ENCODE assay signal across 1 cellular context in genomic region chrX:23844502-23845138, GRCh38.
TF ChIP-seq lines count a peak whose summit lies in the region.

No MANE protein-coding gene starts in this region.

TF ChIP-seq in K562, 482 proteins besides CTCF, POLR2A, EP300 and RAD21 (continued from another document and continues in another):
- TF ChIP-seq CREB3 (tag; conservative IDR thresholded peaks at IDR 0.05; ENCODE audit: low read depth) (no peak), FOXK2 (conservative IDR thresholded peaks at IDR 0.05 in 1 of 2, IDR thresholded peaks at IDR 0.05 in 1 of 2; ENCODE audit: low read depth in 2 of 2) (peak; percentile 36 to 44; a peak in 1 of 4 replicates), ZBTB43 (CRISPR knock-in tag; IDR thresholded peaks at IDR 0.05) (no peak), REST (CRISPR knock-in tag; IDR thresholded peaks at IDR 0.05; ENCODE audit: low read depth) (no peak), FOSL1 (tag; conservative IDR thresholded peaks at IDR 0.05) (peak; percentile 74), ZNF239 (CRISPR knock-in tag; IDR thresholded peaks at IDR 0.05) (peak; percentile 29; the same call in 1 of the 2 replicates), BACH1 (tag; IDR thresholded peaks at IDR 0.05) (no peak), TAF9B (IDR thresholded peaks at IDR 0.05; ENCODE audit: partially characterized antibody) (no peak), NBN (IDR thresholded peaks at IDR 0.05; ENCODE audit: low read depth) (peak; percentile 37; the same call in 1 of the 2 replicates), ZNF778 (CRISPR knock-in tag; IDR thresholded peaks at IDR 0.05) (no peak), ARID2 (IDR thresholded peaks at IDR 0.05) (no peak), ZFP36 (IDR thresholded peaks at IDR 0.05; ENCODE audit: low read depth, low read length, partially characterized antibody) (no peak), GABPA (tag; conservative IDR thresholded peaks at IDR 0.05; ENCODE audit: low read depth) (no peak), CREB1 (IDR thresholded peaks at IDR 0.05) (no peak), CREB1 (CRISPR knock-in tag; IDR thresholded peaks at IDR 0.05) (no peak; the same call in 1 of the 2 replicates), NFATC3 (IDR thresholded peaks at IDR 0.05) (no peak), CREB3L1 (IDR thresholded peaks at IDR 0.05; ENCODE audit: borderline replicate concordance, low read depth) (no peak), STAT5A (IDR thresholded peaks at IDR 0.05; ENCODE audit: borderline replicate concordance, low read length) (peak; percentile 46; the same call in 1 of the 2 replicates), ZNF668 (CRISPR knock-in tag; IDR thresholded peaks at IDR 0.05) (no peak), ZNF766 (CRISPR knock-in tag; conservative IDR thresholded peaks at IDR 0.05) (peak; percentile 32; the same call in 1 of the 2 replicates), RFX1 (IDR thresholded peaks at IDR 0.05) (no peak), TARDBP (IDR thresholded peaks at IDR 0.05) (no peak), NCOA2 (IDR thresholded peaks at IDR 0.05; ENCODE audit: partially characterized antibody in 2 of 2) (no peak), PREB (CRISPR knock-in tag; IDR thresholded peaks at IDR 0.05) (no peak), CBFA2T3 (IDR thresholded peaks at IDR 0.05) (peak; percentile 82), YY1 (IDR thresholded peaks at IDR 0.05; ENCODE audit: borderline replicate concordance in 1 of 3, control insufficient read depth in 1 of 3, extremely low read depth in 1 of 3, insufficient read depth in 3 of 3, insufficient read length in 1 of 3, insufficient replicate concordance in 2 of 3, low read depth in 1 of 3, low read length in 2 of 3) (peak in 1 of 3 experiments; percentile 4), PHF20 (IDR thresholded peaks at IDR 0.05; ENCODE audit: partially characterized antibody) (no peak), GABPB2 (CRISPR knock-in tag; conservative IDR thresholded peaks at IDR 0.05) (no peak), NFIX (CRISPR knock-in tag; IDR thresholded peaks at IDR 0.05; ENCODE audit: low read depth) (no peak), TCF3 (CRISPR knock-in tag; IDR thresholded peaks at IDR 0.05) (peak; percentile 62), ZNF124 (CRISPR knock-in tag; IDR thresholded peaks at IDR 0.05) (no peak), BDP1 (IDR thresholded peaks at IDR 0.05; ENCODE audit: insufficient read depth, insufficient read length) (no peak), CREM (IDR thresholded peaks at IDR 0.05; ENCODE audit: low read depth) (no peak; the same call in 1 of the 2 replicates), NRF1 (conservative IDR thresholded peaks at IDR 0.05 in 1 of 2, IDR thresholded peaks at IDR 0.05 in 1 of 2) (no peak), PYGO2 (tag; IDR thresholded peaks at IDR 0.05) (no peak), RHOXF2B (CRISPR knock-in tag; conservative IDR thresholded peaks at IDR 0.05) (no peak), SMARCC2 (IDR thresholded peaks at IDR 0.05; ENCODE audit: low read depth) (peak; percentile 66; the same call in 1 of the 2 replicates), LEF1 (IDR thresholded peaks at IDR 0.05) (peak; percentile 81), EGR1 (conservative IDR thresholded peaks at IDR 0.05) (no peak), CXXC5 (CRISPR knock-in tag; IDR thresholded peaks at IDR 0.05) (no peak), NCOR1 (IDR thresholded peaks at IDR 0.05) (peak; percentile 66; the same call in 1 of the 2 replicates), ATF2 (CRISPR knock-in tag; IDR thresholded peaks at IDR 0.05) (no peak), CCAR2 (IDR thresholded peaks at IDR 0.05; ENCODE audit: low read depth, low read length) (no peak), STAG1 (CRISPR knock-in tag; IDR thresholded peaks at IDR 0.05; ENCODE audit: borderline replicate concordance) (no peak), ZNF395 (CRISPR knock-in tag; IDR thresholded peaks at IDR 0.05) (no peak), SP1 (CRISPR knock-in tag; IDR thresholded peaks at IDR 0.05) (no peak), ZNF274 (IDR thresholded peaks at IDR 0.05; ENCODE audit: borderline replicate concordance, low read depth, low read length) (no peak), CBX2 (IDR thresholded peaks at IDR 0.05; ENCODE audit: insufficient read depth, low read length, poor library complexity, severe bottlenecking) (no peak), E2F6 (IDR thresholded peaks at IDR 0.05; ENCODE audit: borderline replicate concordance in 1 of 2, extremely low read depth in 1 of 2, insufficient read depth in 1 of 2, insufficient read length in 1 of 2, low read depth in 1 of 2, low read length in 1 of 2, poor library complexity in 1 of 2, severe bottlenecking in 1 of 2) (no peak), TSC22D4 (tag; IDR thresholded peaks at IDR 0.05) (no peak)
- TF ChIP-seq, protein P1, sequence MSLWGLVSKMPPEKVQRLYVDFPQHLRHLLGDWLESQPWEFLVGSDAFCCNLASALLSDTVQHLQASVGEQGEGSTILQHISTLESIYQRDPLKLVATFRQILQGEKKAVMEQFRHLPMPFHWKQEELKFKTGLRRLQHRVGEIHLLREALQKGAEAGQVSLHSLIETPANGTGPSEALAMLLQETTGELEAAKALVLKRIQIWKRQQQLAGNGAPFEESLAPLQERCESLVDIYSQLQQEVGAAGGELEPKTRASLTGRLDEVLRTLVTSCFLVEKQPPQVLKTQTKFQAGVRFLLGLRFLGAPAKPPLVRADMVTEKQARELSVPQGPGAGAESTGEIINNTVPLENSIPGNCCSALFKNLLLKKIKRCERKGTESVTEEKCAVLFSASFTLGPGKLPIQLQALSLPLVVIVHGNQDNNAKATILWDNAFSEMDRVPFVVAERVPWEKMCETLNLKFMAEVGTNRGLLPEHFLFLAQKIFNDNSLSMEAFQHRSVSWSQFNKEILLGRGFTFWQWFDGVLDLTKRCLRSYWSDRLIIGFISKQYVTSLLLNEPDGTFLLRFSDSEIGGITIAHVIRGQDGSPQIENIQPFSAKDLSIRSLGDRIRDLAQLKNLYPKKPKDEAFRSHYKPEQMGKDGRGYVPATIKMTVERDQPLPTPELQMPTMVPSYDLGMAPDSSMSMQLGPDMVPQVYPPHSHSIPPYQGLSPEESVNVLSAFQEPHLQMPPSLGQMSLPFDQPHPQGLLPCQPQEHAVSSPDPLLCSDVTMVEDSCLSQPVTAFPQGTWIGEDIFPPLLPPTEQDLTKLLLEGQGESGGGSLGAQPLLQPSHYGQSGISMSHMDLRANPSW (CRISPR knock-in tag; IDR thresholded peaks at IDR 0.05): no peak
- TF ChIP-seq, protein P2, sequence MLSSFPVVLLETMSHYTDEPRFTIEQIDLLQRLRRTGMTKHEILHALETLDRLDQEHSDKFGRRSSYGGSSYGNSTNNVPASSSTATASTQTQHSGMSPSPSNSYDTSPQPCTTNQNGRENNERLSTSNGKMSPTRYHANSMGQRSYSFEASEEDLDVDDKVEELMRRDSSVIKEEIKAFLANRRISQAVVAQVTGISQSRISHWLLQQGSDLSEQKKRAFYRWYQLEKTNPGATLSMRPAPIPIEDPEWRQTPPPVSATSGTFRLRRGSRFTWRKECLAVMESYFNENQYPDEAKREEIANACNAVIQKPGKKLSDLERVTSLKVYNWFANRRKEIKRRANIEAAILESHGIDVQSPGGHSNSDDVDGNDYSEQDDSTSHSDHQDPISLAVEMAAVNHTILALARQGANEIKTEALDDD (IDR thresholded peaks at IDR 0.05): peak; percentile 54; the same call in 1 of the 2 replicates
- TF ChIP-seq, protein P3, sequence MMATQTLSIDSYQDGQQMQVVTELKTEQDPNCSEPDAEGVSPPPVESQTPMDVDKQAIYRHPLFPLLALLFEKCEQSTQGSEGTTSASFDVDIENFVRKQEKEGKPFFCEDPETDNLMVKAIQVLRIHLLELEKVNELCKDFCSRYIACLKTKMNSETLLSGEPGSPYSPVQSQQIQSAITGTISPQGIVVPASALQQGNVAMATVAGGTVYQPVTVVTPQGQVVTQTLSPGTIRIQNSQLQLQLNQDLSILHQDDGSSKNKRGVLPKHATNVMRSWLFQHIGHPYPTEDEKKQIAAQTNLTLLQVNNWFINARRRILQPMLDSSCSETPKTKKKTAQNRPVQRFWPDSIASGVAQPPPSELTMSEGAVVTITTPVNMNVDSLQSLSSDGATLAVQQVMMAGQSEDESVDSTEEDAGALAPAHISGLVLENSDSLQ (IDR thresholded peaks at IDR 0.05): no peak
